ENCODE assay signal across 10 cellular contexts in the genomic region with DNA sequence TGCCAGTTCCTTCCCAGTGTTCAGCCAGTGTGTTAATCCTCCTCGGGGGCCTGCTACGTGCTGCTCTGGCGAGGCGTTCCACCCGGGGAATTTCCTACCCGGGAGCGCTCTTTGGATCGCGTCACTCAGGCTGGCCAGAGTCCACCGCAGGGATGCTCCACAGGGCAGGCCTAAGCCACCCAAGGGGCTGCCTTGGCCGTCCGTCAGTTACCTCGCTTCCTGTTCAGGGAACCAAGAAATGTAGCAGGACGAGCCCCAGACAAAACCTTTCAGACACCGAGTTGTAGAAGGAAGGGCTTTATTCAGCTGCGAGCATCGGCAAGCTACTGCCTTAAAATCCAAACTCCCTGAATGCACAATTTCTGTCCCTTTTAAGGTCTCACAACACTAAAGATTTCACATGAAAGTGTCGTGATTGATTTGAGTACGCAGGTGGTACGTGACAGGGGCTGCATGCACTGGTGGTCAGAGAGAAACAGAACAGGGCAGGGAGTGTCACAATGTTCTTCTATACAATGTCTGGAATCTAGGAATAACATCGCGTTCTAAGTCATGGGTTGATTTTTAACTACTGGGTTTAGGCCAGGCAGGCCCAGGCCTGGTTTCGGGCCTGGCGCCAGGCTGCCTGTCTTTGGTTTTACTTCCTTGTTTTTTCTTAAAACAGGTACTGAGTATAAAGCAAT. TPM values are rescaled to one million over a fixed set of nuclear protein-coding genes. Genes with fewer than 3 reads are reported as not detected.
DNase-seq lines count a peak whose midpoint lies in the region; ATAC-seq and TF ChIP-seq lines count a peak whose summit lies in the region.
"Had no signal": no experiment of that assay in that cellular context is flagged by ENCODE, and none has a peak within 500 bp of the region (broad histone marks: within the 10 kb centered on the region; RNA-seq: fewer than 3 reads in every experiment).

No MANE protein-coding gene starts in this region.

- no peaks in the 10 kb centered on the region for H3K9me3 Mint-ChIP-seq in activated B cell treated with CpG ODN at 0.5 μM for 24 hours

- TF ChIP-seq CTCF in DOHH2 (IDR thresholded peaks at IDR 0.05; ENCODE audit: low read depth, low read length, poor library complexity, severe bottlenecking) (no peak), activated B cell treated with CpG ODN at 0.5 μM for 24 hours (IDR thresholded peaks at IDR 0.05) (no peak)

- peak overlapping the region; percentile 79 for H3K4me3 Mint-ChIP-seq in activated B cell treated with CpG ODN at 0.5 μM for 24 hours

- H3K27me3 ChIP-seq in DOHH2 (ENCODE audit: control insufficient read depth, low read length): no peaks in the 10 kb centered on the region
- no peaks in the 10 kb centered on the region for H3K27me3 ChIP-seq in right cardiac atrium (ENCODE audit: control insufficient read depth, insufficient read depth)

- H3K4me1 ChIP-seq in DOHH2 (ENCODE audit: control insufficient read depth, low read length) (peaks cover 9% of the 10 kb centered on the region), right cardiac atrium (ENCODE audit: control insufficient read depth, insufficient read depth, low read length) (no peaks in the 10 kb centered on the region)

- no peaks in the 10 kb centered on the region for H3K36me3 ChIP-seq in DOHH2 (ENCODE audit: control insufficient read depth, low read length)

- peak overlapping the region; percentile 93 for H3K27ac Mint-ChIP-seq in activated B cell treated with CpG ODN at 0.5 μM for 24 hours

- H3K9me2 ChIP-seq in DOHH2 (replicated peaks; ENCODE audit: control insufficient read depth, low read length): no peaks in the 10 kb centered on the region

- POLR2A ChIA-PET in activated B cell treated with CpG ODN at 0.5 μM for 24 hours (lab: Charles Lee): interaction anchor here (0.6 to 1.5 kb wide), 7 partner anchors 12 to 1620 kb away, joined by 3 to 10 read pairs (median 5); a partner anchor contains a TSS

- H3K4me3 ChIP-seq in DOHH2 (ENCODE audit: low read length) (peak overlapping the region; percentile 47), right cardiac atrium (ENCODE audit: low read length) (peak overlapping the region; percentile 32)

- peak overlapping the region; percentile 16 for H3K4me2 ChIP-seq in DOHH2 (ENCODE audit: low read length)

- H3K79me2 ChIP-seq in DOHH2 (ENCODE audit: control insufficient read depth, low read length): no peaks in the 10 kb centered on the region

- WGBS in right cardiac atrium: 54% methylated on average over 24 of the region's 24 CpGs

- no peaks in the 10 kb centered on the region for H3K27me3 Mint-ChIP-seq in activated B cell treated with CpG ODN at 0.5 μM for 24 hours

- CTCF ChIA-PET in activated B cell treated with CpG ODN at 0.5 μM for 24 hours (lab: Charles Lee): interaction anchor here (0.7 to 1.3 kb wide), 2 partner anchors 10 to 12 kb away, joined by 3 to 4 read pairs; no protein-coding TSS in a partner anchor

- intact Hi-C loops in activated B cell treated with CpG ODN at 0.5 μM for 24 hours (cut with micrococcal nuclease) (no loop called here), right cardiac atrium (cut with DNase I) (no loop called here), sciatic nerve (cut with DNase I) (no loop called here)

- H4K20me1 ChIP-seq in DOHH2 (ENCODE audit: control insufficient read depth, insufficient read depth, low read depth, low read length): no peaks in the 10 kb centered on the region

- H3K36me3 Mint-ChIP-seq in activated B cell treated with CpG ODN at 0.5 μM for 24 hours (ENCODE audit: low read depth): peaks cover 2% of the 10 kb centered on the region

- DNase-seq in activated B cell treated with CpG ODN at 0.5 μM for 24 hours: no peak
- peak; percentile 89 to 95 (median 93) for DNase-seq in right cardiac atrium
- peak; percentile 65 for DNase-seq in sciatic nerve (ENCODE audit: low spot score)
- no peak for DNase-seq in DMS153 treated with DMSO at 0.1 percent for 48 hours (lab: John Stamatoyannopoulos, UW; ENCODE audit: unreplicated experiment)
- DNase-seq in activated CD4-positive, CD25-positive, alpha-beta regulatory T cell treated with anti-CD3 and anti-CD28 coated beads, Interleukin-2, amount 50 U/mL, for 72 hours: no peak
- DNase-seq: activated CD4-positive, CD25-positive, alpha-beta regulatory T cell; NCI-H526 had no signal

- H3F3A ChIP-seq in DOHH2 (ENCODE audit: control insufficient read depth, insufficient read depth): no peaks in the 10 kb centered on the region

- ATAC-seq in activated B cell treated with CpG ODN at 0.5 μM for 24 hours (ENCODE audit: low read depth) (peak; percentile 45), right cardiac atrium (peak; percentile 75 to 89), sciatic nerve (no peak), GM18873 (IDR thresholded peaks at IDR 0.05; ENCODE audit: low FRiP score, unreplicated experiment) (no peak), HG03039 (IDR thresholded peaks at IDR 0.05; ENCODE audit: unreplicated experiment) (no peak)

- H3K9me3 ChIP-seq in DOHH2 (ENCODE audit: control insufficient read depth, insufficient read depth, low read length) (no peaks in the 10 kb centered on the region), right cardiac atrium (ENCODE audit: control insufficient read depth, low read length) (no peaks in the 10 kb centered on the region)

- H3K4me1 Mint-ChIP-seq in activated B cell treated with CpG ODN at 0.5 μM for 24 hours: peaks cover 21% of the 10 kb centered on the region

- H3K27ac ChIP-seq in DOHH2 (ENCODE audit: low read depth, low read length): no peak overlapping the region
- H3K27ac ChIP-seq in right cardiac atrium (ENCODE audit: low read length): peak overlapping the region; percentile 5

RNA-seq across cellular contexts. Expression of a gene that starts 15.7 kb away (rescaled TPM):
- total RNA-seq in activated B cell treated with CpG ODN at 0.5 μM for 24 hours: 2.3 and 4.7 TPM in 2 replicates
- 1 to 10 TPM in 2 of 4 donors, under 1 TPM in 2; 0.34 to 1.2 (median 0.87) TPM for total RNA-seq in right cardiac atrium
- 0.57 TPM for polyA plus RNA-seq in right cardiac atrium
- 0.76 TPM for total RNA-seq in sciatic nerve

RNA-seq across cellular contexts. Expression of a gene that starts 27.8 kb away (rescaled TPM):
- total RNA-seq in activated B cell treated with CpG ODN at 0.5 μM for 24 hours: 17.3 TPM in 2 replicates
- 1 to 10 TPM; 2.0 to 5.5 (median 3.7) TPM for total RNA-seq in right cardiac atrium
- polyA plus RNA-seq in right cardiac atrium: 2.0 TPM
- total RNA-seq in sciatic nerve: 5.9 TPM

RNA-seq across cellular contexts. Expression of a gene that starts 28.6 kb away (rescaled TPM):
- total RNA-seq in activated B cell treated with CpG ODN at 0.5 μM for 24 hours (32.3 and 37.6 TPM in 2 replicates), right cardiac atrium (10 to 100 TPM; 10.8 to 16.7 (median 12.9) TPM), sciatic nerve (23.8 TPM)
- 9.6 TPM for polyA plus RNA-seq in right cardiac atrium

RNA-seq across cellular contexts. Expression of a gene that starts 47.3 kb away (rescaled TPM):
- not detected in 2 replicates for total RNA-seq in activated B cell treated with CpG ODN at 0.5 μM for 24 hours
- total RNA-seq in right cardiac atrium: not detected
- polyA plus RNA-seq in right cardiac atrium: not detected
- total RNA-seq in sciatic nerve: not detected

Comparison
In these comparisons a context has a peak if more than half of its experiments do, and no peak if none do; other contexts are left out.
1. ATAC-seq: peak in activated B cell treated with CpG ODN at 0.5 μM for 24 hours (single experiment) and right cardiac atrium (2 of 2); none in sciatic nerve (single experiment), GM18873 (single experiment) and HG03039 (single experiment).
2. DNase-seq: peak in right cardiac atrium (3 of 3) and sciatic nerve (single experiment); none in activated B cell treated with CpG ODN at 0.5 μM for 24 hours (single experiment), DMS153 treated with DMSO at 0.1 percent for 48 hours (single experiment) and activated CD4-positive, CD25-positive, alpha-beta regulatory T cell treated with anti-CD3 and anti-CD28 coated beads, Interleukin-2, amount 50 U/mL, for 72 hours (single experiment).